1 cellular context compared by ENCODE assay signal in genomic region chr17:39926588-39927100, GRCh38.
TF ChIP-seq lines count a peak whose summit lies in the region.

No MANE protein-coding gene starts in this region.

TF ChIP-seq in HCT116, 20 proteins besides CTCF, POLR2A, EP300 and RAD21 (continued from another document):
- TF ChIP-seq ZBTB33 (IDR thresholded peaks at IDR 0.05; ENCODE audit: extremely low read depth, insufficient replicate concordance, low read length) (no peak), ATF3 (IDR thresholded peaks at IDR 0.05) (no peak), FOSL1 (IDR thresholded peaks at IDR 0.05; ENCODE audit: low read depth) (no peak), SIN3A (IDR thresholded peaks at IDR 0.05; ENCODE audit: low read depth) (no peak)
TF ChIP-seq in HCT116: peak in this region for 0.
